In genomic region chr12:50747817-50748216, GRCh38 we compare ENCODE assay signal across 15 cellular contexts.
"Had no signal": no experiment of that assay in that cellular context is flagged by ENCODE, and none has a peak within 500 bp of the region (broad histone marks: within the 10 kb centered on the region; RNA-seq: fewer than 3 reads in every experiment).

No MANE protein-coding gene starts in this region.

- H3K9me3 ChIP-seq: right lobe of liver, spleen, stomach, testis had no signal

- H3K27ac Mint-ChIP-seq: activated B cell treated with CpG ODN at 0.5 μM for 24 hours; activated CD4-positive, alpha-beta T cell treated with anti-CD3 and anti-CD28 coated beads, Interleukin-2, amount 10 ng/mL, durations not matched to agents 24 days and 14 days; activated CD8-positive, alpha-beta T cell treated with anti-CD3 and anti-CD28 coated beads, Interleukin-2, amount 10 ng/mL, durations not matched to agents 7 days and 5 days; activated naive CD8-positive, alpha-beta T cell treated with anti-CD3 and anti-CD28 coated beads for 36 hours; activated T-helper 1 cell treated with anti-CD3 and anti-CD28 coated beads, Interleukin-12 subunit alpha, Interleukin-12 subunit beta, Interleukin-2, Interleukin-4 antibody, amounts not matched to agents 30 ng/mL and 10 ng/mL and 1 ng/mL, durations not matched to agents 14 hours and 24 hours and 36 hours; dendritic cell treated with granulocyte-macrophage colony-stimulating factor and Interleukin-4, amounts not matched to agents 40 ng/mL and 50 ng/mL, for 4 days; effector memory CD8-positive, alpha-beta T cell; nephron had no signal

- H3K9me3 Mint-ChIP-seq: activated B cell treated with CpG ODN at 0.5 μM for 24 hours; activated CD4-positive, alpha-beta T cell treated with anti-CD3 and anti-CD28 coated beads, Interleukin-2, amount 10 ng/mL, durations not matched to agents 24 days and 14 days; activated naive CD8-positive, alpha-beta T cell treated with anti-CD3 and anti-CD28 coated beads for 36 hours; activated T-helper 1 cell treated with anti-CD3 and anti-CD28 coated beads, Interleukin-12 subunit alpha, Interleukin-12 subunit beta, Interleukin-2, Interleukin-4 antibody, amounts not matched to agents 30 ng/mL and 10 ng/mL and 1 ng/mL, durations not matched to agents 14 hours and 24 hours and 36 hours; dendritic cell treated with granulocyte-macrophage colony-stimulating factor and Interleukin-4, amounts not matched to agents 40 ng/mL and 50 ng/mL, for 4 days; effector memory CD8-positive, alpha-beta T cell; nephron had no signal

- H3K4me3 ChIP-seq: right lobe of liver, spleen, stomach, testis had no signal

- ATAC-seq: activated CD8-positive, alpha-beta T cell treated with anti-CD3 and anti-CD28 coated beads, Interleukin-2, amount 10 ng/mL, durations not matched to agents 7 days and 5 days; effector memory CD8-positive, alpha-beta T cell; right lobe of liver had no signal

- H3K27ac ChIP-seq: right lobe of liver, spleen, stomach, testis had no signal

- H3K27me3 Mint-ChIP-seq: activated B cell treated with CpG ODN at 0.5 μM for 24 hours; activated CD4-positive, alpha-beta T cell treated with anti-CD3 and anti-CD28 coated beads, Interleukin-2, amount 10 ng/mL, durations not matched to agents 24 days and 14 days; activated naive CD8-positive, alpha-beta T cell treated with anti-CD3 and anti-CD28 coated beads for 36 hours; dendritic cell treated with granulocyte-macrophage colony-stimulating factor and Interleukin-4, amounts not matched to agents 40 ng/mL and 50 ng/mL, for 4 days; effector memory CD8-positive, alpha-beta T cell had no signal

- H3K4me3 Mint-ChIP-seq: activated B cell treated with CpG ODN at 0.5 μM for 24 hours; activated CD4-positive, alpha-beta T cell treated with anti-CD3 and anti-CD28 coated beads, Interleukin-2, amount 10 ng/mL, durations not matched to agents 24 days and 14 days; activated CD8-positive, alpha-beta T cell treated with anti-CD3 and anti-CD28 coated beads, Interleukin-2, amount 10 ng/mL, durations not matched to agents 7 days and 5 days; activated naive CD8-positive, alpha-beta T cell treated with anti-CD3 and anti-CD28 coated beads for 36 hours; activated T-helper 1 cell treated with anti-CD3 and anti-CD28 coated beads, Interleukin-12 subunit alpha, Interleukin-12 subunit beta, Interleukin-2, Interleukin-4 antibody, amounts not matched to agents 30 ng/mL and 10 ng/mL and 1 ng/mL, durations not matched to agents 14 hours and 24 hours and 36 hours; dendritic cell treated with granulocyte-macrophage colony-stimulating factor and Interleukin-4, amounts not matched to agents 40 ng/mL and 50 ng/mL, for 4 days; effector memory CD8-positive, alpha-beta T cell; nephron had no signal

- DNase-seq: activated B cell treated with CpG ODN at 0.5 μM for 24 hours; activated CD4-positive, alpha-beta T cell treated with anti-CD3 and anti-CD28 coated beads, Interleukin-2, amount 10 ng/mL, durations not matched to agents 24 days and 14 days; activated CD8-positive, alpha-beta T cell treated with anti-CD3 and anti-CD28 coated beads, Interleukin-2, amount 10 ng/mL, durations not matched to agents 7 days and 5 days; activated naive CD8-positive, alpha-beta T cell treated with anti-CD3 and anti-CD28 coated beads for 36 hours; effector memory CD8-positive, alpha-beta T cell; kidney glomerular epithelial cell; left ventricle myocardium superior; spleen; stomach; T-helper 2 cell; testis had no signal

- H3K4me1 ChIP-seq: right lobe of liver, spleen, stomach, testis had no signal

- H3K4me1 Mint-ChIP-seq: activated B cell treated with CpG ODN at 0.5 μM for 24 hours; activated CD4-positive, alpha-beta T cell treated with anti-CD3 and anti-CD28 coated beads, Interleukin-2, amount 10 ng/mL, durations not matched to agents 24 days and 14 days; activated naive CD8-positive, alpha-beta T cell treated with anti-CD3 and anti-CD28 coated beads for 36 hours had no signal

- H3K27me3 ChIP-seq: right lobe of liver, spleen, stomach, testis had no signal
